ENCODE assay signal across 24 cellular contexts in genomic region chr5:17178316-17178715, GRCh38. TPM values are rescaled to one million over a fixed set of nuclear protein-coding genes. Genes with fewer than 3 reads are reported as not detected.
DNase-seq lines count a peak whose midpoint lies in the region; FAIRE-seq and TF ChIP-seq lines count a peak whose summit lies in the region.
"Had no signal": no experiment of that assay in that cellular context is flagged by ENCODE, and none has a peak within 500 bp of the region (broad histone marks: within the 10 kb centered on the region; RNA-seq: fewer than 3 reads in every experiment).

No MANE protein-coding gene starts in this region.

- no peaks in the 10 kb centered on the region for H3K27me3 ChIP-seq in H1 (replicated peaks in 1 of 4; ENCODE audit: control insufficient read depth in 3 of 4, extremely low read depth in 1 of 4, insufficient read depth in 3 of 4, low read length in 3 of 4)
- H3K27me3 ChIP-seq in thyroid gland = no peaks in the 10 kb centered on the region
- H3K27me3 ChIP-seq: MG63 had no signal

- no peak overlapping the region for H2BK5ac ChIP-seq in H1 (ENCODE audit: low read depth, low read length)

- H3K4me1 ChIP-seq in H1 (replicated peaks in 1 of 4; ENCODE audit: control insufficient read depth in 3 of 4, insufficient read depth in 4 of 4, low read length in 3 of 4) = no peaks in the 10 kb centered on the region
- peaks cover 0 to 6% of the 10 kb centered on the region in 2 donors for H3K4me1 ChIP-seq in thyroid gland

- no peak overlapping the region for H2BK15ac ChIP-seq in H1 (ENCODE audit: low read length)

- no peak overlapping the region for H2AK5ac ChIP-seq in H1 (ENCODE audit: low read depth, low read length)

- H3K9me3 ChIP-seq in H1 (ENCODE audit: insufficient read depth in 2 of 2, low read depth in 1 of 2, low read length in 1 of 2) (no peaks in the 10 kb centered on the region), thyroid gland (no peaks in the 10 kb centered on the region)
- H3K9me3 ChIP-seq: MG63, SK-N-SH had no signal

- intact Hi-C loops in thyroid gland (cut with DNase I) = no loop called here

- no peak for TF ChIP-seq RAD21 in H1 (IDR thresholded peaks at IDR 0.05 in 1 of 2, conservative IDR thresholded peaks at IDR 0.05 in 1 of 2; ENCODE audit: low read depth in 2 of 2, low read length in 2 of 2)

- H3K9ac ChIP-seq in H1 (replicated peaks in 1 of 4; ENCODE audit: extremely low read depth in 1 of 4, low read depth in 3 of 4, low read length in 3 of 4) = no peak overlapping the region
- H3K9ac ChIP-seq: SK-N-SH had no signal

- no peak overlapping the region for H3K4me2 ChIP-seq in H1 (ENCODE audit: insufficient read depth in 1 of 2, low read depth in 2 of 2, low read length in 2 of 2)
- H3K4me2 ChIP-seq: GM23338, SK-N-SH had no signal

- TF ChIP-seq POLR2A in H1 (IDR thresholded peaks at IDR 0.05; ENCODE audit: control extremely low read depth in 1 of 2, low read depth in 2 of 2, low read length in 2 of 2) (no peak), thyroid gland (IDR thresholded peaks at IDR 0.05) (no peak)

- FAIRE-seq in H1 (lab: Jason Lieb, UNC) = no peak
- FAIRE-seq: A204.1, D721Med, K562 had no signal

- H3K79me2 ChIP-seq in H1 (ENCODE audit: control insufficient read depth in 1 of 2, insufficient read depth in 2 of 2, low read length in 2 of 2) = no peaks in the 10 kb centered on the region

- H2BK20ac ChIP-seq in H1 (ENCODE audit: low read length) = no peak overlapping the region

- H3K4me3 ChIP-seq in H1 (ENCODE audit: extremely low read depth in 1 of 4, insufficient read depth in 2 of 4, low read depth in 3 of 4, low read length in 4 of 4) = no peak overlapping the region
- H3K4me3 ChIP-seq in thyroid gland (replicated peaks in 1 of 3) = no peak overlapping the region
- H3K4me3 ChIP-seq: GM23338, K562, MG63 had no signal

- no peaks in the 10 kb centered on the region for H3K79me1 ChIP-seq in H1 (ENCODE audit: low read depth, low read length)

- no peak overlapping the region for H2BK12ac ChIP-seq in H1 (ENCODE audit: low read depth, low read length)

- H3K56ac ChIP-seq in H1 (replicated peaks; ENCODE audit: insufficient read length, low read depth, low read length) = no peak overlapping the region

- no peak overlapping the region for H3K4ac ChIP-seq in H1 (replicated peaks; ENCODE audit: insufficient read length, low read depth, low read length)

- peaks cover 48% of the 10 kb centered on the region for H3K4me1 Mint-ChIP-seq in mesothelial cell of epicardium
- H3K4me1 Mint-ChIP-seq in activated naive CD4-positive, alpha-beta T cell treated with anti-CD3 and anti-CD28 coated beads, Interleukin-2, amount 10 ng/mL, durations not matched to agents 7 days and 5 days = no peaks in the 10 kb centered on the region
- H3K4me1 Mint-ChIP-seq: B cell, CD14-positive monocyte, GM23338 had no signal

- peak overlapping the region; percentile 71 for H3K27ac Mint-ChIP-seq in mesothelial cell of epicardium
- H3K27ac Mint-ChIP-seq in activated naive CD4-positive, alpha-beta T cell treated with anti-CD3 and anti-CD28 coated beads, Interleukin-2, amount 10 ng/mL, durations not matched to agents 7 days and 5 days = no peak overlapping the region
- H3K27ac Mint-ChIP-seq: B cell, CD14-positive monocyte had no signal

- no peaks in the 10 kb centered on the region for H3K27me3 Mint-ChIP-seq in mesothelial cell of epicardium (ENCODE audit: low read depth)
- H3K27me3 Mint-ChIP-seq in activated naive CD4-positive, alpha-beta T cell treated with anti-CD3 and anti-CD28 coated beads, Interleukin-2, amount 10 ng/mL, durations not matched to agents 7 days and 5 days = no peaks in the 10 kb centered on the region
- H3K27me3 Mint-ChIP-seq: B cell had no signal

- peak overlapping the region; percentile 43; the same call in 1 of the 2 replicates for H4K8ac ChIP-seq in H1 (ENCODE audit: extremely low read depth, insufficient read depth, low read length)

- H3K18ac ChIP-seq in H1 (ENCODE audit: extremely low read depth, low read length) = no peak overlapping the region

- DNase-seq in EL (peak; percentile 20), H1 (ENCODE audit: low read depth in 1 of 2, low spot score in 2 of 2) (no peak), mesothelial cell of epicardium (ENCODE audit: low spot score in 2 of 2, unreplicated experiment in 2 of 2) (no peak), thyroid gland (peak; percentile 40 to 42), NCI-H524 (lab: John Stamatoyannopoulos, UW) (no peak), NCI-H748 (lab: John Stamatoyannopoulos, UW; ENCODE audit: unreplicated experiment) (no peak)
- no peak for DNase-seq in activated naive CD4-positive, alpha-beta T cell treated with anti-CD3 and anti-CD28 coated beads, Interleukin-2, amount 10 ng/mL, durations not matched to agents 7 days and 5 days
- DNase-seq: DMS53; HCEC 1CT; MG63; NCI-H1048; NCI-H1417 treated with DMSO at 0.1 percent for 48 hours; NCI-H187; NCI-H748 treated with DMSO at 0.1 percent for 48 hours; NK-92 treated with Interleukin-12 subunit alpha and Interleukin-12 subunit beta, amount 100 ng/mL, for 24 hours; SHP77 treated with DMSO at 0.1 percent for 48 hours; SK-N-SH had no signal

- H3K36me3 ChIP-seq in H1 (ENCODE audit: control insufficient read depth in 2 of 4, insufficient read depth in 4 of 4, low read length in 3 of 4) (no peaks in the 10 kb centered on the region), thyroid gland (no peaks in the 10 kb centered on the region)
- H3K36me3 ChIP-seq: MG63 had no signal

- no peak overlapping the region for H2BK120ac ChIP-seq in H1 (replicated peaks; ENCODE audit: low read depth, low read length)

- TF ChIP-seq EP300 in H1 (IDR thresholded peaks at IDR 0.05; ENCODE audit: borderline replicate concordance in 1 of 2, low read depth in 2 of 2, low read length in 2 of 2) = no peak

- no peak overlapping the region for H3K14ac ChIP-seq in H1 (ENCODE audit: insufficient read length)

- CTCF ChIA-PET in H1 (lab: Charles Lee; ENCODE audit: partially characterized antibody) = interaction anchor here (0.9 to 4.0 kb wide), 4 partner anchors 12 to 210 kb away, joined by 3 to 19 read pairs (median 5); no protein-coding TSS in a partner anchor
- CTCF ChIA-PET in activated naive CD4-positive, alpha-beta T cell treated with anti-CD3 and anti-CD28 coated beads, Interleukin-2, amount 10 ng/mL, durations not matched to agents 7 days and 5 days (lab: Charles Lee) = no interaction called here

- TF ChIP-seq CTCF in H1 (IDR thresholded peaks at IDR 0.05; ENCODE audit: control extremely low read depth in 1 of 3, insufficient read depth in 1 of 3, low read depth in 1 of 3, low read length in 3 of 3) (no peak), mesothelial cell of epicardium (IDR thresholded peaks at IDR 0.05; ENCODE audit: unreplicated experiment) (no peak), thyroid gland (IDR thresholded peaks at IDR 0.05) (no peak)

- no peak overlapping the region for H4K5ac ChIP-seq in H1 (ENCODE audit: insufficient read length, low read depth, low read length)

- no peak overlapping the region for H3K27ac ChIP-seq in H1 (ENCODE audit: low read depth, low read length)
- no peak overlapping the region for H3K27ac ChIP-seq in thyroid gland
- H3K27ac ChIP-seq: RWPE1 had no signal

- no peaks in the 10 kb centered on the region for H3K23me2 ChIP-seq in H1 (ENCODE audit: low read depth, low read length)

- H3K9me3 Mint-ChIP-seq in mesothelial cell of epicardium = no peaks in the 10 kb centered on the region
- no peaks in the 10 kb centered on the region for H3K9me3 Mint-ChIP-seq in activated naive CD4-positive, alpha-beta T cell treated with anti-CD3 and anti-CD28 coated beads, Interleukin-2, amount 10 ng/mL, durations not matched to agents 7 days and 5 days
- H3K9me3 Mint-ChIP-seq: CD14-positive monocyte, GM23338 had no signal

- no peak overlapping the region for H3K23ac ChIP-seq in H1 (ENCODE audit: insufficient read length)

- H3K36me3 Mint-ChIP-seq in mesothelial cell of epicardium = no peaks in the 10 kb centered on the region
- H3K36me3 Mint-ChIP-seq in activated naive CD4-positive, alpha-beta T cell treated with anti-CD3 and anti-CD28 coated beads, Interleukin-2, amount 10 ng/mL, durations not matched to agents 7 days and 5 days = no peaks in the 10 kb centered on the region
- H3K36me3 Mint-ChIP-seq: CD14-positive monocyte had no signal

- no peak overlapping the region for H4K91ac ChIP-seq in H1 (replicated peaks; ENCODE audit: insufficient read length, low read length)

- H4K20me1 ChIP-seq in H1 (replicated peaks in 1 of 2; ENCODE audit: control insufficient read depth in 1 of 2, insufficient read depth in 2 of 2, low read length in 2 of 2) = no peaks in the 10 kb centered on the region

- POLR2A ChIA-PET in H1 (lab: Charles Lee; ENCODE audit: partially characterized antibody) = no interaction called here

- WGBS in H1 (ENCODE audit: extremely low coverage in 1 of 2, insufficient coverage in 1 of 2, insufficient read length in 1 of 2, insufficient replicate concordance in 2 of 2, low coverage in 1 of 2, low lambda C conversion rate in 2 of 2, missing lambda C conversion rate in 1 of 2), 2 experiments = 86% methylated on average over 4 of the region's 4 CpGs; no CpG with 5 or more reads in 1 of the 2 experiments
- 41 to 44% methylated on average over 4 of the region's 4 CpGs for WGBS in thyroid gland, 2 donors

- no peak overlapping the region for H3K4me3 Mint-ChIP-seq in mesothelial cell of epicardium
- no peak overlapping the region for H3K4me3 Mint-ChIP-seq in activated naive CD4-positive, alpha-beta T cell treated with anti-CD3 and anti-CD28 coated beads, Interleukin-2, amount 10 ng/mL, durations not matched to agents 7 days and 5 days
- H3K4me3 Mint-ChIP-seq: B cell, CD14-positive monocyte, GM23338 had no signal

- H2AFZ ChIP-seq in H1 (ENCODE audit: low read length) = no peak overlapping the region
- H2AFZ ChIP-seq: GM23338 had no signal

TF ChIP-seq in H1, 55 proteins besides CTCF, POLR2A, EP300 and RAD21 (continues in another document):
- no peak for TF ChIP-seq JUN (IDR thresholded peaks at IDR 0.05; ENCODE audit: low read depth, low read length)
- TF ChIP-seq BCL11A (IDR thresholded peaks at IDR 0.05; ENCODE audit: low read depth in 2 of 2, low read length in 2 of 2) = no peak
- no peak for TF ChIP-seq SUZ12 (IDR thresholded peaks at IDR 0.05; ENCODE audit: low read length)
- TF ChIP-seq SP4 (IDR thresholded peaks at IDR 0.05; ENCODE audit: low read length) = no peak
- no peak for TF ChIP-seq NRF1 (IDR thresholded peaks at IDR 0.05; ENCODE audit: low read depth, low read length)
- no peak for TF ChIP-seq TEAD4 (IDR thresholded peaks at IDR 0.05; ENCODE audit: low read depth, low read length)

RNA-seq across cellular contexts. Expression of gene BASP1, which starts 39.1 kb away (rescaled TPM):
- total RNA-seq in H1 (2021; fragmentation: NEBNext Ultra II Directional; extraction: Animal tissue kit (Norgen Biotek cat#: 25700)) = 95.2 and 97.7 TPM in 2 replicates
- polyA plus RNA-seq in H1 (2011; rRNA removed) = 66.2 and 104 TPM in 2 replicates
- 91.7 TPM for polyA plus RNA-seq in H1 (2011; cell fraction: cytosol; rRNA removed)
- 24.6 TPM for polyA plus RNA-seq in H1 (2011; cell fraction: nucleus; rRNA removed)
- polyA plus RNA-seq in H1 (2012, experiment 1 of 2) = 70.7 to 85.8 TPM (median 73.4 TPM) in 4 replicates
- 56.0 TPM for polyA plus RNA-seq in H1 (2012, experiment 2 of 2)
- polyA plus RNA-seq in H1 (2013, experiment 1 of 2) = 163 TPM
- 165 TPM for polyA plus RNA-seq in H1 (2013, experiment 2 of 2)
- 11.9 and 14.6 TPM in 2 replicates for polyA minus RNA-seq in H1 (2011; rRNA and poly(A)+ RNA removed)
- polyA minus RNA-seq in H1 (2011; cell fraction: cytosol; rRNA and poly(A)+ RNA removed) = 30.3 TPM
- 21.8 TPM for polyA minus RNA-seq in H1 (2011; cell fraction: nucleus; rRNA and poly(A)+ RNA removed)
- total RNA-seq in mesothelial cell of epicardium = 137 to 144 TPM (median 140 TPM) in 3 replicates
- 10 to 100 TPM; 10.1 to 29.6 (median 23.0) TPM for total RNA-seq in thyroid gland
- polyA plus RNA-seq: K562 had no signal

Comparison
In these comparisons a context has a peak if more than half of its experiments do, and no peak if none do; other contexts are left out.
1. DNase-seq: peak in EL (single experiment) and thyroid gland (2 of 2); none in H1 (0 of 2), mesothelial cell of epicardium (0 of 2), activated naive CD4-positive, alpha-beta T cell treated with anti-CD3 and anti-CD28 coated beads, Interleukin-2, amount 10 ng/mL, durations not matched to agents 7 days and 5 days (single experiment), NCI-H524 (0 of 2) and NCI-H748 (single experiment).